31 cellular contexts compared by ENCODE assay signal in genomic region chr1:64608651-64609048, GRCh38.
"Had no signal": no experiment of that assay in that cellular context is flagged by ENCODE, and none has a peak within 500 bp of the region (broad histone marks: within the 10 kb centered on the region; RNA-seq: fewer than 3 reads in every experiment).

No MANE protein-coding gene starts in this region.

- ATAC-seq: activated CD8-positive, alpha-beta T cell treated with anti-CD3 and anti-CD28 coated beads for 36 hours; activated naive CD8-positive, alpha-beta T cell treated with anti-CD3 and anti-CD28 coated beads, Interleukin-2, amount 50 U/mL, for 24 hours; activated T-cell treated with anti-CD3 and anti-CD28 coated beads, Interleukin-2, amount 50 U/mL, for 4 hours; activated T-cell treated with anti-CD3 and anti-CD28 coated beads, Interleukin-2, amount 50 U/mL, for 72 hours; activated T-helper 17 cell treated with anti-CD3 and anti-CD28 coated beads, Interleukin-2, amount 50 U/mL, for 72 hours had no signal

- H3K4me1 ChIP-seq: ascending aorta had no signal

- H3K36me3 ChIP-seq: ascending aorta had no signal

- H3K4me3 ChIP-seq: ascending aorta, cardiac muscle cell had no signal

- H3K9me3 ChIP-seq: ascending aorta had no signal

- DNase-seq: activated B cell treated with CpG ODN at 0.5 μM for 24 hours; activated CD4-positive, alpha-beta memory T cell treated with anti-CD3 and anti-CD28 coated beads for 36 hours; activated CD4-positive, alpha-beta T cell treated with anti-CD3 and anti-CD28 coated beads for 4 hours; activated CD4-positive, alpha-beta T cell treated with anti-CD3 and anti-CD28 coated beads, Interleukin-2, amount 10 ng/mL, durations not matched to agents 24 days and 14 days; activated CD4-positive, alpha-beta T cell treated with anti-CD3 and anti-CD28 coated beads, Interleukin-2, amount 50 U/mL, for 1 hour; activated CD4-positive, alpha-beta T cell treated with anti-CD3 and anti-CD28 coated beads, Interleukin-2, amount 50 U/mL, for 4 hours; activated CD4-positive, CD25-positive, alpha-beta regulatory T cell treated with anti-CD3 and anti-CD28 coated beads, Interleukin-2, amount 50 U/mL, for 72 hours; activated CD8-positive, alpha-beta memory T cell treated with anti-CD3 and anti-CD28 coated beads, Interleukin-2, amount 50 U/mL, for 4 hours; activated CD8-positive, alpha-beta T cell treated with anti-CD3 and anti-CD28 coated beads for 36 hours; activated effector memory CD4-positive, alpha-beta T cell treated with anti-CD3 and anti-CD28 coated beads, Interleukin-2, amount 50 U/mL, for 16 hours; activated gamma-delta T cell treated with Interleukin-2 at 50 U/mL for 16 hours; activated naive CD4-positive, alpha-beta T cell; activated naive CD4-positive, alpha-beta T cell treated with anti-CD3 and anti-CD28 coated beads for 36 hours; activated naive CD4-positive, alpha-beta T cell treated with anti-CD3 and anti-CD28 coated beads, Interleukin-2, amount 50 U/mL, for 16 hours; activated naive CD8-positive, alpha-beta T cell treated with anti-CD3 and anti-CD28 coated beads, Interleukin-2, amount 10 ng/mL, durations not matched to agents 7 days and 5 days; activated naive CD8-positive, alpha-beta T cell treated with anti-CD3 and anti-CD28 coated beads, Interleukin-2, amount 50 U/mL, for 24 hours; activated T-cell treated with anti-CD3 and anti-CD28 coated beads for 4 hours; activated T-cell treated with anti-CD3 and anti-CD28 coated beads, Interleukin-2, amount 50 U/mL, for 1 hour; activated T-cell treated with anti-CD3 and anti-CD28 coated beads, Interleukin-2, amount 50 U/mL, for 4 hours; activated T-cell treated with anti-CD3 and anti-CD28 coated beads, Interleukin-2, amount 50 U/mL, for 72 hours; amygdala; anterior cingulate cortex; caudate nucleus; cerebellar nuclear complex; T-helper 1 cell; T-helper 2 cell; T-helper 9 cell had no signal

- H3K27me3 ChIP-seq: ascending aorta, cardiac muscle cell had no signal

- H3K27ac ChIP-seq: ascending aorta, cardiac muscle cell, VCaP had no signal
